Comparison of ENCODE assay signal across 8 cellular contexts in the genomic region with DNA sequence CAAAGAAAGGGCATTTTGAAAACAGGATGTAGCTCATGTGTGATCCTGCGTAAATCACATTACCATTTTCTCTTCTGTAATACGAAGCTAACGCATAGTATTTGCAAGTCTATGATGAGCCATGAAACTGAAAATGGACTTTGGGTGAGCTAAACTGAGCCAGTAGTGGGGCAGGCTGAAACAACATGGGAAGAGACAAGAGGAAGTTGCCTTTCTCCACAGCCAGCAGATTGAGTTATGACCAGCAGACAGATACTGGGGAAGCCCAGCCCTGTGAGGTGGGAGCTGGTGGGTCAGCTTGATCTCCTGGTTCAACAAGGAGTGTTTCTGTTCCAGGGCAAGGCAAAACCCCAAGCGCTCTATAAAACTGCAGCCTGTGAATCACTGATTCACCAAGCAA. TPM values are rescaled to one million over a fixed set of nuclear protein-coding genes. Genes with fewer than 3 reads are reported as not detected.
DNase-seq lines count a peak whose midpoint lies in the region; ATAC-seq, FAIRE-seq and TF ChIP-seq lines count a peak whose summit lies in the region.

No MANE protein-coding gene starts in this region.

- H3K4me2 ChIP-seq in HepG2 (ENCODE audit: low read depth, low read length): no peak overlapping the region

- H3K36me3 ChIP-seq in liver (ENCODE audit: control insufficient read depth in 4 of 4, insufficient read depth in 3 of 4, low read depth in 1 of 4, low read length in 3 of 4) (peaks cover 0 to 2% (median 0%) of the 10 kb centered on the region in 4 donors), HepG2 (replicated peaks in 1 of 2; ENCODE audit: control insufficient read depth in 1 of 2, insufficient read depth in 2 of 2, low read length in 2 of 2) (no peaks in the 10 kb centered on the region), duodenal mucosa (ENCODE audit: control insufficient read depth in 1 of 2, insufficient read depth in 2 of 2, low read length in 2 of 2) (no peaks in the 10 kb centered on the region), vagina (no peaks in the 10 kb centered on the region), BE2C (no peaks in the 10 kb centered on the region), H7 (replicated peaks; ENCODE audit: control insufficient read depth, insufficient read depth, low read length) (no peaks in the 10 kb centered on the region)

- TF ChIP-seq CTCF in liver (IDR thresholded peaks at IDR 0.05; ENCODE audit: low read depth, low read length, missing input control) (no peak), HepG2 (CRISPR knock-in tag; IDR thresholded peaks at IDR 0.05) (no peak), vagina (IDR thresholded peaks at IDR 0.05) (no peak), BE2C (IDR thresholded peaks at IDR 0.05; ENCODE audit: low read depth, low read length) (no peak)

- BruUV-seq in HepG2 (replicated peaks; lab: Mats Ljungman, UMichigan): no TSS peak

- no peak for TF ChIP-seq EP300 in HepG2 (IDR thresholded peaks at IDR 0.05; ENCODE audit: low read depth in 2 of 2, low read length in 2 of 2)
- no peak for TF ChIP-seq EP300 in HepG2 (CRISPR knock-in tag; IDR thresholded peaks at IDR 0.05; ENCODE audit: borderline replicate concordance)

- H2AFZ ChIP-seq in HepG2 (ENCODE audit: low read length): no peak overlapping the region

- ATAC-seq in HepG2 (no peak), HG03432 (IDR thresholded peaks at IDR 0.05; ENCODE audit: unreplicated experiment) (peak; percentile 52)

- TF ChIP-seq RAD21 in liver (IDR thresholded peaks at IDR 0.05) (no peak), HepG2 (CRISPR knock-in tag; IDR thresholded peaks at IDR 0.05) (no peak)

- no peak for TF ChIP-seq POLR2A in HepG2 (IDR thresholded peaks at IDR 0.05; ENCODE audit: insufficient read depth in 1 of 2, low read depth in 2 of 2, low read length in 2 of 2)
- TF ChIP-seq POLR2A in vagina (IDR thresholded peaks at IDR 0.05): no peak

- H3K4me3 ChIP-seq in liver (ENCODE audit: low read depth in 1 of 3, low read length in 3 of 3) (no peak overlapping the region), HepG2 (replicated peaks in 1 of 3; ENCODE audit: insufficient read depth in 1 of 3, low read depth in 2 of 3, low read length in 3 of 3) (no peak overlapping the region), duodenal mucosa (ENCODE audit: low read depth in 1 of 2, low read length in 2 of 2) (no peak overlapping the region), vagina (no peak overlapping the region), BE2C (ENCODE audit: low read depth, low read length) (no peak overlapping the region), H7 (ENCODE audit: insufficient read depth, low read depth, low read length) (no peak overlapping the region)

- H4K20me1 ChIP-seq in HepG2 (ENCODE audit: insufficient read depth, low read length): no peaks in the 10 kb centered on the region

- no peak for FAIRE-seq in HepG2 (lab: Jason Lieb, UNC)

- H3K27ac ChIP-seq in liver (ENCODE audit: low read depth in 1 of 2, low read length in 2 of 2) (peak overlapping the region; percentile 51 to 63), HepG2 (ENCODE audit: extremely low read length, insufficient read depth, low read length) (no peak overlapping the region), duodenal mucosa (ENCODE audit: low read depth, low read length) (peak overlapping the region; percentile 22), vagina (peak overlapping the region; percentile 68)

- no peaks in the 10 kb centered on the region for H3K79me2 ChIP-seq in HepG2 (ENCODE audit: insufficient read depth, low read length)

- CTCF ChIA-PET in HepG2 (lab: Yijun Ruan, JAX; ENCODE audit: low intra/inter-chr PET ratio, low total read pairs): no interaction called here

- no peak for DNase-seq in HepG2 (ENCODE audit: low spot score)
- peak in 1 of 2 donors; percentile 95 for DNase-seq in vagina (ENCODE audit: extremely low spot score in 2 of 2)
- DNase-seq in mesenteric fat pad (ENCODE audit: low spot score): no peak
- no peak for DNase-seq in BE2C
- DNase-seq in H7: no peak

- POLR2A ChIA-PET in HepG2 (lab: Yijun Ruan, JAX): no interaction called here

- H3K9ac ChIP-seq in liver (ENCODE audit: low read depth in 1 of 2, low read length in 2 of 2) (no peak overlapping the region), HepG2 (ENCODE audit: insufficient read depth, low read depth, low read length) (no peak overlapping the region), duodenal mucosa (ENCODE audit: low read depth in 1 of 2, low read length in 2 of 2) (peak overlapping the region; percentile 12 to 22)

- H3K9me3 ChIP-seq in liver (ENCODE audit: control insufficient read depth in 4 of 4, low read length in 3 of 4): no peaks in the 10 kb centered on the region
- no peaks in the 10 kb centered on the region for H3K9me3 ChIP-seq in HepG2 (ENCODE audit: low read length)
- no peaks in the 10 kb centered on the region for H3K9me3 ChIP-seq in duodenal mucosa (ENCODE audit: control insufficient read depth in 1 of 2, low read length in 2 of 2)
- H3K9me3 ChIP-seq in vagina: no peaks in the 10 kb centered on the region
- H3K9me3 ChIP-seq in BE2C: no peaks in the 10 kb centered on the region

- H3K27me3 ChIP-seq in liver (ENCODE audit: control insufficient read depth in 4 of 4, insufficient read depth in 4 of 4, low read length in 3 of 4) (no peaks in the 10 kb centered on the region), HepG2 (ENCODE audit: control insufficient read depth in 1 of 2, insufficient read depth in 2 of 2, low read length in 2 of 2) (peaks cover 0 to 6% of the 10 kb centered on the region in 2 experiments; a peak in 1 of 5 replicates), duodenal mucosa (ENCODE audit: control insufficient read depth in 1 of 2, insufficient read depth in 2 of 2, low read length in 2 of 2) (no peaks in the 10 kb centered on the region), vagina (no peaks in the 10 kb centered on the region), BE2C (no peaks in the 10 kb centered on the region; the same call in 1 of the 2 replicates), H7 (ENCODE audit: control insufficient read depth, insufficient read depth, low read length) (no peaks in the 10 kb centered on the region)

- intact Hi-C loops in HepG2 (cut with micrococcal nuclease; ENCODE audit: unreplicated experiment) (no loop called here), vagina (cut with DNase I) (no loop called here)

- in situ Hi-C loops in HepG2 (cut with HindIII; ENCODE audit: extremely low pct_ligation_motif_present, low pct_unique_long_range_greater_than_20kb): no loop called here

- H3K4me1 ChIP-seq in liver (ENCODE audit: control insufficient read depth in 4 of 4, insufficient read depth in 4 of 4, low read length in 3 of 4): peaks cover 0 to 24% (median 0%) of the 10 kb centered on the region in 4 donors
- peaks cover 13% of the 10 kb centered on the region for H3K4me1 ChIP-seq in HepG2 (ENCODE audit: insufficient read depth, low read length)
- H3K4me1 ChIP-seq in duodenal mucosa (ENCODE audit: control insufficient read depth in 1 of 2, insufficient read depth in 2 of 2, low read length in 2 of 2): peaks cover 73 to 84% of the 10 kb centered on the region in 2 donors
- peaks cover 97% of the 10 kb centered on the region for H3K4me1 ChIP-seq in vagina
- H3K4me1 ChIP-seq in BE2C: no peaks in the 10 kb centered on the region

- 84% methylated on average over 4 of the region's 4 CpGs for WGBS in liver
- WGBS in HepG2 (ENCODE audit: low lambda C conversion rate): 93% methylated on average over 4 of the region's 4 CpGs

TF ChIP-seq in liver, 16 proteins besides CTCF, POLR2A, EP300 and RAD21:
- TF ChIP-seq JUND (IDR thresholded peaks at IDR 0.05) (no peak), YY1 (IDR thresholded peaks at IDR 0.05) (peak; percentile 17), EGR1 (IDR thresholded peaks at IDR 0.05; ENCODE audit: low read depth in 2 of 2) (no peak)
- TF ChIP-seq, protein P1, sequence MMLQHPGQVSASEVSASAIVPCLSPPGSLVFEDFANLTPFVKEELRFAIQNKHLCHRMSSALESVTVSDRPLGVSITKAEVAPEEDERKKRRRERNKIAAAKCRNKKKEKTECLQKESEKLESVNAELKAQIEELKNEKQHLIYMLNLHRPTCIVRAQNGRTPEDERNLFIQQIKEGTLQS (IDR thresholded peaks at IDR 0.05): no peak

TF ChIP-seq in HepG2, 621 proteins besides CTCF, POLR2A, EP300 and RAD21 (continues in another document):
- no peak for TF ChIP-seq ZNF510 (CRISPR knock-in tag; IDR thresholded peaks at IDR 0.05; ENCODE audit: low read depth)
- TF ChIP-seq HHEX (CRISPR knock-in tag; IDR thresholded peaks at IDR 0.05): no peak
- TF ChIP-seq ZNF160 (CRISPR knock-in tag; IDR thresholded peaks at IDR 0.05): no peak
- no peak for TF ChIP-seq YEATS2 (CRISPR knock-in tag; IDR thresholded peaks at IDR 0.05; ENCODE audit: borderline replicate concordance)
- no peak for TF ChIP-seq SMAD3 (CRISPR knock-in tag; IDR thresholded peaks at IDR 0.05)

RNA-seq across cellular contexts. Expression of a gene that starts 11.8 kb away (rescaled TPM):
- total RNA-seq in liver: 1 to 10 TPM; 3.1 to 4.3 TPM
- polyA plus RNA-seq in liver: 1 to 10 TPM; 1.3 to 1.6 TPM
- not detected in 2 replicates for total RNA-seq in HepG2 (2016; rRNA removed; fragmentation: Illumina TruSeq; extraction: Trizol)
- total RNA-seq in HepG2 (2016; cell fraction: cytosol; rRNA removed; fragmentation: Illumina TruSeq; extraction: Trizol; ENCODE audit: low read depth): not detected in 2 replicates
- total RNA-seq in HepG2 (2016; cell fraction: insoluble cytoplasmic fraction; rRNA removed; fragmentation: Illumina TruSeq; extraction: Trizol): not detected in 2 replicates
- total RNA-seq in HepG2 (2016; cell fraction: membrane; rRNA removed; fragmentation: Illumina TruSeq; extraction: Trizol): not detected in 2 replicates
- total RNA-seq in HepG2 (2016; cell fraction: nucleus; rRNA removed; fragmentation: Illumina TruSeq; extraction: Trizol): not detected in 2 replicates
- 0.09 TPM in 1 of 2 replicates, not detected in the other for polyA plus RNA-seq in HepG2 (2011; rRNA removed)
- not detected in 2 replicates for polyA plus RNA-seq in HepG2 (2011; cell fraction: cytosol; rRNA removed)
- polyA plus RNA-seq in HepG2 (2011; cell fraction: nucleus; rRNA removed): 0.07 TPM in 1 of 2 replicates, not detected in the other
- not detected in 2 replicates for polyA plus RNA-seq in HepG2 (2012)
- polyA plus RNA-seq in HepG2 (2016; cell fraction: cytosol; fragmentation: Illumina TruSeq; extraction: Trizol; ENCODE audit: low read depth): not detected in 2 replicates
- polyA plus RNA-seq in HepG2 (2016; cell fraction: insoluble cytoplasmic fraction; fragmentation: Illumina TruSeq; extraction: Trizol; ENCODE audit: low read depth): 0.12 TPM in 1 of 2 replicates, not detected in the other
- polyA plus RNA-seq in HepG2 (2016; cell fraction: membrane; fragmentation: Illumina TruSeq; extraction: Trizol; ENCODE audit: low read depth): not detected in 2 replicates
- not detected in 2 replicates for polyA plus RNA-seq in HepG2 (2016; cell fraction: nucleus; fragmentation: Illumina TruSeq; extraction: Trizol; ENCODE audit: insufficient read depth, low read depth)
- polyA minus RNA-seq in HepG2 (2011; rRNA and poly(A)+ RNA removed; ENCODE audit: low replicate concordance): not detected in 2 replicates
- not detected in 2 replicates for polyA minus RNA-seq in HepG2 (2011; cell fraction: cytosol; rRNA and poly(A)+ RNA removed)
- not detected in 2 replicates for polyA minus RNA-seq in HepG2 (2011; cell fraction: nucleus; rRNA and poly(A)+ RNA removed)
- 12.5 TPM for total RNA-seq in vagina
- 22.4 TPM for total RNA-seq in mesenteric fat pad
- polyA plus RNA-seq in BE2C (2012; ENCODE audit: insufficient read depth, insufficient read length, low read depth): 0.66 TPM
- 1.5 and 1.7 TPM in 2 replicates for total RNA-seq in H7 (2014; rRNA removed; shearing (Covaris generic))

Comparison
In these comparisons a context has a peak if more than half of its experiments do, and no peak if none do; other contexts are left out.
1. H3K9ac ChIP-seq: peak in duodenal mucosa (2 of 2); none in liver (0 of 2) and HepG2 (single experiment).